9 cellular contexts compared by ENCODE assay signal in genomic region chr4:40193018-40193571, GRCh38. TPM values are rescaled to one million over a fixed set of nuclear protein-coding genes. Genes with fewer than 3 reads are reported as not detected.
DNase-seq lines count a peak whose midpoint lies in the region; ATAC-seq and TF ChIP-seq lines count a peak whose summit lies in the region.
"Had no signal": no experiment of that assay in that cellular context is flagged by ENCODE, and none has a peak within 500 bp of the region (broad histone marks: within the 10 kb centered on the region; RNA-seq: fewer than 3 reads in every experiment).

No MANE protein-coding gene starts in this region.

- H3K27ac ChIP-seq in SK-N-MC: peak overlapping the region; percentile 99
- H3K27ac ChIP-seq: ascending aorta had no signal

- H3K9ac ChIP-seq in SK-N-MC (ENCODE audit: insufficient read length): peak overlapping the region; percentile 82

- no peak for TF ChIP-seq CTCF in progenitor cell of endocrine pancreas (IDR thresholded peaks at IDR 0.05; ENCODE audit: unreplicated experiment)

- intact Hi-C loops in Right ventricle myocardium superior (cut with DNase I): no loop called here

- H3K9me3 ChIP-seq in SK-N-MC (ENCODE audit: low read depth, low read length): no peaks in the 10 kb centered on the region
- H3K9me3 ChIP-seq: ascending aorta had no signal

- H3K4me1 Mint-ChIP-seq in progenitor cell of endocrine pancreas (ENCODE audit: low read depth): peaks cover 53% of the 10 kb centered on the region

- DNase-seq in NCI-H748 (lab: John Stamatoyannopoulos, UW; ENCODE audit: unreplicated experiment): peak; percentile 9
- no peak for DNase-seq in NCI-H748 treated with DMSO at 0.1 percent for 48 hours (lab: John Stamatoyannopoulos, UW)
- DNase-seq in SK-N-MC (ENCODE audit: low read depth, low spot score): no peak
- no peak for DNase-seq in progenitor cell of endocrine pancreas (ENCODE audit: low spot score, unreplicated experiment)
- no peak for DNase-seq in NCI-H1694 (lab: John Stamatoyannopoulos, UW)
- DNase-seq in NCI-H2227 (lab: John Stamatoyannopoulos, UW; ENCODE audit: unreplicated experiment): no peak
- DNase-seq in Right ventricle myocardium superior: no peak

- H3K9me3 Mint-ChIP-seq in progenitor cell of endocrine pancreas (ENCODE audit: low read depth): no peaks in the 10 kb centered on the region

- ATAC-seq in HG02798 (IDR thresholded peaks at IDR 0.05; ENCODE audit: poor library complexity, unreplicated experiment): peak; percentile 30
- no peak for ATAC-seq in Right ventricle myocardium superior (ENCODE audit: poor library complexity)

- peak overlapping the region; percentile 44 for H3K4me3 Mint-ChIP-seq in progenitor cell of endocrine pancreas (ENCODE audit: low read depth)

- no peaks in the 10 kb centered on the region for H3K36me3 Mint-ChIP-seq in progenitor cell of endocrine pancreas (ENCODE audit: insufficient read depth)

- H3K36me3 ChIP-seq in SK-N-MC (ENCODE audit: insufficient read depth, low read length): no peaks in the 10 kb centered on the region
- H3K36me3 ChIP-seq: ascending aorta had no signal

- peak overlapping the region; percentile 72 for H3K4me3 ChIP-seq in SK-N-MC
- H3K4me3 ChIP-seq: ascending aorta had no signal

- peak overlapping the region; percentile 25 for H3K27ac Mint-ChIP-seq in progenitor cell of endocrine pancreas

- no peaks in the 10 kb centered on the region for H3K27me3 Mint-ChIP-seq in progenitor cell of endocrine pancreas

RNA-seq across cellular contexts. Expression of gene RHOH, which starts 3.7 kb away (rescaled TPM):
- total RNA-seq in progenitor cell of endocrine pancreas (4.5 and 5.5 TPM in 2 replicates), Right ventricle myocardium superior (0.38 TPM)
- total RNA-seq: ascending aorta had no signal
